In genomic region chrY:13233918-13234317, GRCh38 we compare ENCODE assay signal across 17 cellular contexts.
DNase-seq lines count a peak whose midpoint lies in the region; ATAC-seq and TF ChIP-seq lines count a peak whose summit lies in the region.
"Had no signal": no experiment of that assay in that cellular context is flagged by ENCODE, and none has a peak within 500 bp of the region (broad histone marks: within the 10 kb centered on the region; RNA-seq: fewer than 3 reads in every experiment).

No MANE protein-coding gene starts in this region.

- H3K36me3 Mint-ChIP-seq in activated T-helper 2 cell treated with anti-CD3 and anti-CD28 coated beads, Interferon-gamma antibody, Interleukin-2, Interleukin-4, amounts not matched to agents 10 μg/mL and 5 μg/mL and 100 μg/mL, durations not matched to agents 14 hours and 24 hours and 36 hours (ENCODE audit: low read depth) = peaks cover 57% of the 10 kb centered on the region

- H3K4me1 ChIP-seq in lower lobe of right lung = no peaks in the 10 kb centered on the region

- no peaks in the 10 kb centered on the region for H3K27me3 ChIP-seq in lower lobe of right lung (ENCODE audit: low read depth)

- H3K9me3 ChIP-seq in lower lobe of right lung = no peaks in the 10 kb centered on the region

- DNase-seq in AG20443 (ENCODE audit: low spot score) (peak; percentile 16), HT1080 (ENCODE audit: low read depth) (peak; percentile 4), cerebellar cortex (ENCODE audit: low spot score) (peak; percentile 4), lower lobe of right lung (peak; percentile 53), GM10266 (ENCODE audit: extremely low spot score) (no peak)
- no peak for DNase-seq in activated T-helper 2 cell treated with anti-CD3 and anti-CD28 coated beads, Interferon-gamma antibody, Interleukin-2, Interleukin-4, amounts not matched to agents 10 μg/mL and 5 μg/mL and 100 μg/mL, durations not matched to agents 14 hours and 24 hours and 36 hours (ENCODE audit: low spot score)
- DNase-seq: ACHN; activated CD8-positive, alpha-beta T cell treated with anti-CD3 and anti-CD28 coated beads for 36 hours; NCI-H146; NCI-H526 treated with DMSO at 0.1 percent for 48 hours; stimulated activated naive B cell treated with anti-CD40 and anti-IgM and Interleukin-4, amounts not matched to agents 10 μg/mL and 1 μg/mL and 100 μg/mL, for 72 hours had no signal

- peaks cover 4% of the 10 kb centered on the region for H3K4me1 Mint-ChIP-seq in activated T-helper 2 cell treated with anti-CD3 and anti-CD28 coated beads, Interferon-gamma antibody, Interleukin-2, Interleukin-4, amounts not matched to agents 10 μg/mL and 5 μg/mL and 100 μg/mL, durations not matched to agents 14 hours and 24 hours and 36 hours (ENCODE audit: low read depth)

- intact Hi-C loops in lower lobe of right lung (cut with DNase I) = no loop called here
- intact Hi-C loops in activated T-helper 2 cell treated with anti-CD3 and anti-CD28 coated beads, Interferon-gamma antibody, Interleukin-2, Interleukin-4, amounts not matched to agents 10 μg/mL and 5 μg/mL and 100 μg/mL, durations not matched to agents 14 hours and 24 hours and 36 hours (cut with micrococcal nuclease) = no loop called here

- H3K27ac Mint-ChIP-seq in activated T-helper 2 cell treated with anti-CD3 and anti-CD28 coated beads, Interferon-gamma antibody, Interleukin-2, Interleukin-4, amounts not matched to agents 10 μg/mL and 5 μg/mL and 100 μg/mL, durations not matched to agents 14 hours and 24 hours and 36 hours = no peak overlapping the region
- H3K27ac Mint-ChIP-seq: activated CD8-positive, alpha-beta T cell treated with anti-CD3 and anti-CD28 coated beads for 36 hours; stimulated activated naive B cell treated with anti-CD40 and anti-IgM and Interleukin-4, amounts not matched to agents 10 μg/mL and 1 μg/mL and 100 μg/mL, for 72 hours had no signal

- H3K4me3 ChIP-seq in lower lobe of right lung = no peak overlapping the region
- H3K4me3 ChIP-seq: K562, smooth muscle cell had no signal

- H3K9me3 Mint-ChIP-seq in activated T-helper 2 cell treated with anti-CD3 and anti-CD28 coated beads, Interferon-gamma antibody, Interleukin-2, Interleukin-4, amounts not matched to agents 10 μg/mL and 5 μg/mL and 100 μg/mL, durations not matched to agents 14 hours and 24 hours and 36 hours = no peaks in the 10 kb centered on the region
- H3K9me3 Mint-ChIP-seq: activated T-helper 1 cell treated with anti-CD3 and anti-CD28 coated beads, Interleukin-12 subunit alpha, Interleukin-12 subunit beta, Interleukin-2, Interleukin-4 antibody, amounts not matched to agents 30 ng/mL and 10 ng/mL and 1 ng/mL, durations not matched to agents 14 hours and 24 hours and 36 hours had no signal

- no peaks in the 10 kb centered on the region for H3K27me3 Mint-ChIP-seq in activated T-helper 2 cell treated with anti-CD3 and anti-CD28 coated beads, Interferon-gamma antibody, Interleukin-2, Interleukin-4, amounts not matched to agents 10 μg/mL and 5 μg/mL and 100 μg/mL, durations not matched to agents 14 hours and 24 hours and 36 hours (ENCODE audit: low read depth)
- H3K27me3 Mint-ChIP-seq: activated CD8-positive, alpha-beta T cell treated with anti-CD3 and anti-CD28 coated beads for 36 hours; stimulated activated naive B cell treated with anti-CD40 and anti-IgM and Interleukin-4, amounts not matched to agents 10 μg/mL and 1 μg/mL and 100 μg/mL, for 72 hours had no signal

- no peak for TF ChIP-seq CTCF in lower lobe of right lung (IDR thresholded peaks at IDR 0.05)
- no peak for TF ChIP-seq CTCF in GM10266 (IDR thresholded peaks at IDR 0.05; ENCODE audit: control insufficient read depth, insufficient read depth, low read depth, missing control alignments)

- no peaks in the 10 kb centered on the region for H3K36me3 ChIP-seq in lower lobe of right lung

- H3K4me3 Mint-ChIP-seq in activated T-helper 2 cell treated with anti-CD3 and anti-CD28 coated beads, Interferon-gamma antibody, Interleukin-2, Interleukin-4, amounts not matched to agents 10 μg/mL and 5 μg/mL and 100 μg/mL, durations not matched to agents 14 hours and 24 hours and 36 hours (ENCODE audit: low read depth) = no peak overlapping the region
- H3K4me3 Mint-ChIP-seq: activated CD8-positive, alpha-beta T cell treated with anti-CD3 and anti-CD28 coated beads for 36 hours; activated T-helper 1 cell treated with anti-CD3 and anti-CD28 coated beads, Interleukin-12 subunit alpha, Interleukin-12 subunit beta, Interleukin-2, Interleukin-4 antibody, amounts not matched to agents 30 ng/mL and 10 ng/mL and 1 ng/mL, durations not matched to agents 14 hours and 24 hours and 36 hours; stimulated activated naive B cell treated with anti-CD40 and anti-IgM and Interleukin-4, amounts not matched to agents 10 μg/mL and 1 μg/mL and 100 μg/mL, for 72 hours had no signal

- ATAC-seq in lower lobe of right lung (peak in 1 of 2 donors; percentile 66), HG03175 (IDR thresholded peaks at IDR 0.05; ENCODE audit: unreplicated experiment) (no peak), HG03571 (IDR thresholded peaks at IDR 0.05; ENCODE audit: unreplicated experiment) (no peak)
- ATAC-seq: activated CD8-positive, alpha-beta T cell treated with anti-CD3 and anti-CD28 coated beads for 36 hours; K562; Panc1; stimulated activated naive B cell treated with anti-CD40 and anti-IgM and Interleukin-4, amounts not matched to agents 10 μg/mL and 1 μg/mL and 100 μg/mL, for 72 hours had no signal

- H3K27ac ChIP-seq in lower lobe of right lung = no peak overlapping the region

Comparison
In these comparisons a context has a peak if more than half of its experiments do, and no peak if none do; other contexts are left out.
1. DNase-seq: peak in AG20443 (single experiment), HT1080 (single experiment), cerebellar cortex (single experiment) and lower lobe of right lung (single experiment); none in GM10266 (single experiment) and activated T-helper 2 cell treated with anti-CD3 and anti-CD28 coated beads, Interferon-gamma antibody, Interleukin-2, Interleukin-4, amounts not matched to agents 10 μg/mL and 5 μg/mL and 100 μg/mL, durations not matched to agents 14 hours and 24 hours and 36 hours (single experiment).